In the genomic region with DNA sequence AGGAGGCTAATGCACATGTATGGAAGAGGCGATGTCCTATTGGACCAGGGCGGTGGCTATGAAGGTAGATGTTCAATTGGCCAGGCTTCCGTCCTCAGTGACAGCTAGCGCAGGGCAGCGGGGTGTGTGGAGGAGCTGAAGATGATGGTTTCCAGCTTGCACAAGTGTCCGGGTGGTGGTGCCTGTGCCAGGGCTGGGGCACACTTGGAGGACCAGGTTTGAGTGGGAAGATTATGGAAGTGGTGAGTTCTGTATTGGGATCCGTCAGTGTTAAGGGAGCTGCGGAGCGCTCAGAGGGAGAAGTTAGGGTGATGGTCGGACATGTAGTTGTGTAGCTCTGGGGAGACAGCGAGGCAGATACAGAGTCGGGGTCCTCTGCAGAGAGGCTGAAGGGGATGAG, we compare ENCODE assay signal across 17 cellular contexts. TPM values are rescaled to one million over a fixed set of nuclear protein-coding genes. Genes with fewer than 3 reads are reported as not detected.
"Had no signal": no experiment of that assay in that cellular context is flagged by ENCODE, and none has a peak within 500 bp of the region (broad histone marks: within the 10 kb centered on the region; RNA-seq: fewer than 3 reads in every experiment).

No MANE protein-coding gene starts in this region.

- H3K27me3 Mint-ChIP-seq: activated naive CD8-positive, alpha-beta T cell treated with anti-CD3 and anti-CD28 coated beads, Interleukin-2, amount 10 ng/mL, durations not matched to agents 7 days and 5 days had no signal

- H3K9me3 ChIP-seq: body of pancreas, tibial nerve had no signal

- H3K4me3 ChIP-seq: body of pancreas, hepatocyte, tibial nerve had no signal

- H3K36me3 Mint-ChIP-seq: activated naive CD8-positive, alpha-beta T cell treated with anti-CD3 and anti-CD28 coated beads, Interleukin-2, amount 10 ng/mL, durations not matched to agents 7 days and 5 days had no signal

- H3K79me2 ChIP-seq: hepatocyte, parathyroid adenoma had no signal

- H3K27ac Mint-ChIP-seq: activated naive CD8-positive, alpha-beta T cell treated with anti-CD3 and anti-CD28 coated beads, Interleukin-2, amount 10 ng/mL, durations not matched to agents 7 days and 5 days; activated T-helper 1 cell treated with anti-CD3 and anti-CD28 coated beads, Interleukin-12 subunit alpha, Interleukin-12 subunit beta, Interleukin-2, Interleukin-4 antibody, amounts not matched to agents 30 ng/mL and 10 ng/mL and 1 ng/mL, durations not matched to agents 14 hours and 24 hours and 36 hours had no signal

- H3K4me3 Mint-ChIP-seq: activated naive CD8-positive, alpha-beta T cell treated with anti-CD3 and anti-CD28 coated beads, Interleukin-2, amount 10 ng/mL, durations not matched to agents 7 days and 5 days; activated T-helper 1 cell treated with anti-CD3 and anti-CD28 coated beads, Interleukin-12 subunit alpha, Interleukin-12 subunit beta, Interleukin-2, Interleukin-4 antibody, amounts not matched to agents 30 ng/mL and 10 ng/mL and 1 ng/mL, durations not matched to agents 14 hours and 24 hours and 36 hours had no signal

- DNase-seq: activated CD4-positive, alpha-beta T cell treated with anti-CD3 and anti-CD28 coated beads, Interleukin-2, amount 50 U/mL, for 4 hours; activated naive CD8-positive, alpha-beta T cell treated with anti-CD3 and anti-CD28 coated beads, Interleukin-2, amount 10 ng/mL, durations not matched to agents 7 days and 5 days; activated T-cell treated with anti-CD3 and anti-CD28 coated beads for 4 hours; foreskin keratinocyte; stimulated activated naive CD8-positive, alpha-beta T cell treated with anti-CD3 and anti-CD28 coated beads, Interleukin-15, Interleukin-2, amounts not matched to agents 100 U/mL and 50 U/mL, for 24 hours; WERI-Rb-1 had no signal

- H3K36me3 ChIP-seq: tibial nerve, WERI-Rb-1 had no signal

- FAIRE-seq: colon, islet of Langerhans, urothelium cell line had no signal

- H3K9me3 Mint-ChIP-seq: activated naive CD8-positive, alpha-beta T cell treated with anti-CD3 and anti-CD28 coated beads, Interleukin-2, amount 10 ng/mL, durations not matched to agents 7 days and 5 days; activated T-helper 1 cell treated with anti-CD3 and anti-CD28 coated beads, Interleukin-12 subunit alpha, Interleukin-12 subunit beta, Interleukin-2, Interleukin-4 antibody, amounts not matched to agents 30 ng/mL and 10 ng/mL and 1 ng/mL, durations not matched to agents 14 hours and 24 hours and 36 hours had no signal

- H3K27me3 ChIP-seq: body of pancreas, foreskin keratinocyte, hepatocyte, tibial nerve had no signal

- H3K27ac ChIP-seq: foreskin keratinocyte, hepatocyte, parathyroid adenoma, tibial nerve, WERI-Rb-1 had no signal

- H3K9ac ChIP-seq: parathyroid adenoma had no signal

- H3K4me1 ChIP-seq: parathyroid adenoma had no signal

- H2AFZ ChIP-seq: hepatocyte had no signal

RNA-seq across cellular contexts. Expression of a gene that starts 37.4 kb away (rescaled TPM):
- total RNA-seq: activated CD8-positive, alpha-beta memory T cell treated with anti-CD3 and anti-CD28 coated beads for 36 hours; activated naive CD8-positive, alpha-beta T cell treated with anti-CD3 and anti-CD28 coated beads, Interleukin-2, amount 10 ng/mL, durations not matched to agents 7 days and 5 days; activated T-helper 1 cell treated with anti-CD3 and anti-CD28 coated beads, Interleukin-12 subunit alpha, Interleukin-12 subunit beta, Interleukin-2, Interleukin-4 antibody, amounts not matched to agents 30 ng/mL and 10 ng/mL and 1 ng/mL, durations not matched to agents 14 hours and 24 hours and 36 hours; epithelial cell of proximal tubule; fibroblast of lung had no signal
- polyA plus RNA-seq: fibroblast of lung had no signal
